12 cellular contexts compared by ENCODE assay signal in the genomic region with DNA sequence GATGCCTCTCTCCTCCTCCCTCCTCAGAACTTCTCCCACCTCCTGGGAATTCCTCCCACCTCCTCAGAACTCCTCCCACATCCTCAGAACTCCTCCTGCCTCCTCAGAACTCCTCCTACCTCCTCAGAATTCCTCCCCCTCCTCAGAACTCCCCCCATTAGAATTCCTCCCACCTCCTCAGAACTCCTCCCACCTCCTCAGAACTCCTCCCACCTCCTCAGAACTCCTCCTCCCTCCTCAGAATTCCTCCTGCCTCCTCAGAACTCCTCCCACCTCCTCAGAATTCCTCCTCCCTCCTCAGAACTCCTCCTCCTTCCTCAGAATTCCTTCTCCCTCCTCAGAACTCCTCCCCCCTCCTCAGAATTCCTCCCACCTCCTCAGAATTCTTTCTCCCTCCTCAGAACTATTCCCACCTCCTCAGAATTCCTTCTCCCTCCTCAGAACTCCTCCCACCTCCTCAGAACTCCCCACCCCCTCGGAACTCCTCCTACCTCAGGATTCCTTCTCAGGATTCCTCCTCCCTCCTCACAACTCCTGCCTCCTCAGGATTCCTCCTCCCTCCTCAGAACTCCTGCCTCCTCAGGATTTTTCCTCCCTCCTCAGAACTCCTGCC. TPM values are rescaled to one million over a fixed set of nuclear protein-coding genes. Genes with fewer than 3 reads are reported as not detected.
DNase-seq lines count a peak whose midpoint lies in the region; ATAC-seq and TF ChIP-seq lines count a peak whose summit lies in the region.
"Had no signal": no experiment of that assay in that cellular context is flagged by ENCODE, and none has a peak within 500 bp of the region (broad histone marks: within the 10 kb centered on the region; RNA-seq: fewer than 3 reads in every experiment).

No MANE protein-coding gene starts in this region.

- DNase-seq in ACHN (peak; percentile 79), HFFc6 (no peak), WTC11 (ENCODE audit: low spot score) (peak; percentile 63), iPS-NIHi11 (ENCODE audit: low spot score) (peak; percentile 52), NCI-H446 treated with DMSO at 0.1 percent for 48 hours (lab: John Stamatoyannopoulos, UW) (no peak), NCI-H2196 treated with DMSO at 0.1 percent for 48 hours (lab: John Stamatoyannopoulos, UW; ENCODE audit: unreplicated experiment) (no peak), Peyer's patch (no peak), gastrocnemius medialis (no peak)
- DNase-seq: activated T-cell treated with anti-CD3 and anti-CD28 coated beads for 4 hours, NCI-H1436 treated with DMSO at 0.1 percent for 48 hours, uterus had no signal

- H3K4me3 Mint-ChIP-seq in HFFc6 (no peak overlapping the region; the same call in 1 of the 2 replicates), WTC11 (no peak overlapping the region)

- H3K36me3 ChIP-seq in Peyer's patch = peaks cover 0 to 29% (median 0%) of the 10 kb centered on the region in 3 donors
- H3K36me3 ChIP-seq in gastrocnemius medialis = peaks cover 0 to 7% of the 10 kb centered on the region in 2 donors
- H3K36me3 ChIP-seq: uterus had no signal

- H3K27ac Mint-ChIP-seq in HFFc6 (peak overlapping the region; percentile 92), WTC11 (peak overlapping the region; percentile 57; the same call in 1 of the 2 replicates)

- H3K9me3 ChIP-seq in Peyer's patch (no peaks in the 10 kb centered on the region), gastrocnemius medialis (no peaks in the 10 kb centered on the region)
- H3K9me3 ChIP-seq: right atrium auricular region, uterus had no signal

- in situ Hi-C loops in ACHN (cut with HindIII; ENCODE audit: low pct_ligation_motif_present, low pct_unique_long_range_greater_than_20kb, low sequenced_read_pairs) (no loop called here), gastrocnemius medialis (cut with MboI; ENCODE audit: low sequenced_read_pairs in 4 of 4) (no loop called here)

- CTCF ChIA-PET in WTC11 (lab: Charles Lee) = interaction anchor here (1.4 kb wide), 1 partner anchor 20 kb away, joined by 5 read pairs; no protein-coding TSS in a partner anchor

- peaks cover 6% of the 10 kb centered on the region for H3K9me3 Mint-ChIP-seq in HFFc6
- H3K9me3 Mint-ChIP-seq in WTC11 = 0 out of 2 replicates have a peak, but pooled peaks cover 3% of the 10 kb centered on the region

- H3K27ac ChIP-seq in Peyer's patch = peak overlapping the region in 2 of 4 donors; percentile 70 to 85
- H3K27ac ChIP-seq in gastrocnemius medialis = no peak overlapping the region
- H3K27ac ChIP-seq: right atrium auricular region, uterus had no signal

- H3K27me3 Mint-ChIP-seq in HFFc6 (ENCODE audit: insufficient read depth) (no peaks in the 10 kb centered on the region), WTC11 (ENCODE audit: low read depth) (no peaks in the 10 kb centered on the region; the same call in 1 of the 2 replicates)

- TF ChIP-seq POLR2A in Peyer's patch (IDR thresholded peaks at IDR 0.05) (no peak), gastrocnemius medialis (IDR thresholded peaks at IDR 0.05) (no peak)

- peak; percentile 58 for ATAC-seq in WTC11
- no peak for ATAC-seq in gastrocnemius medialis

- POLR2A ChIA-PET in WTC11 (lab: Charles Lee) = interaction anchor here (1.0 kb wide), 1 partner anchor 16 kb away, joined by 3 read pairs; no protein-coding TSS in a partner anchor

- peaks cover 37% of the 10 kb centered on the region for H3K36me3 Mint-ChIP-seq in HFFc6 (ENCODE audit: low read depth)
- H3K36me3 Mint-ChIP-seq in WTC11 = peaks cover 7% of the 10 kb centered on the region

- no peaks in the 10 kb centered on the region for H3K27me3 ChIP-seq in Peyer's patch
- no peaks in the 10 kb centered on the region for H3K27me3 ChIP-seq in gastrocnemius medialis
- H3K27me3 ChIP-seq: right atrium auricular region, uterus had no signal

- H3K4me1 Mint-ChIP-seq in HFFc6 (ENCODE audit: low read depth) (peaks cover 37% of the 10 kb centered on the region), WTC11 (peaks cover 19% of the 10 kb centered on the region)

- H3K4me3 ChIP-seq in Peyer's patch (no peak overlapping the region), gastrocnemius medialis (no peak overlapping the region)
- H3K4me3 ChIP-seq: right atrium auricular region, uterus had no signal

- intact Hi-C loops in gastrocnemius medialis (cut with DNase I; ENCODE audit: low total_unique reads) = no loop called here

- no peaks in the 10 kb centered on the region for H3K4me1 ChIP-seq in Peyer's patch
- no peaks in the 10 kb centered on the region for H3K4me1 ChIP-seq in gastrocnemius medialis
- H3K4me1 ChIP-seq: uterus had no signal

- TF ChIP-seq CTCF in HFFc6 (IDR thresholded peaks at IDR 0.05) (no peak), WTC11 (IDR thresholded peaks at IDR 0.05) (no peak), Peyer's patch (IDR thresholded peaks at IDR 0.05) (no peak), gastrocnemius medialis (IDR thresholded peaks at IDR 0.05 in 4 of 5, conservative IDR thresholded peaks at IDR 0.05 in 1 of 5) (no peak)

TF ChIP-seq in WTC11, 78 proteins besides CTCF, POLR2A, EP300 and RAD21:
- no peak for TF ChIP-seq ZNF263 (CRISPR knock-in tag; IDR thresholded peaks at IDR 0.05; ENCODE audit: low read depth)
- TF ChIP-seq, protein P1, sequence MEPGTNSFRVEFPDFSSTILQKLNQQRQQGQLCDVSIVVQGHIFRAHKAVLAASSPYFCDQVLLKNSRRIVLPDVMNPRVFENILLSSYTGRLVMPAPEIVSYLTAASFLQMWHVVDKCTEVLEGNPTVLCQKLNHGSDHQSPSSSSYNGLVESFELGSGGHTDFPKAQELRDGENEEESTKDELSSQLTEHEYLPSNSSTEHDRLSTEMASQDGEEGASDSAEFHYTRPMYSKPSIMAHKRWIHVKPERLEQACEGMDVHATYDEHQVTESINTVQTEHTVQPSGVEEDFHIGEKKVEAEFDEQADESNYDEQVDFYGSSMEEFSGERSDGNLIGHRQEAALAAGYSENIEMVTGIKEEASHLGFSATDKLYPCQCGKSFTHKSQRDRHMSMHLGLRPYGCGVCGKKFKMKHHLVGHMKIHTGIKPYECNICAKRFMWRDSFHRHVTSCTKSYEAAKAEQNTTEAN (CRISPR knock-in tag; IDR thresholded peaks at IDR 0.05) = no peak
- TF ChIP-seq NFE2L1 (CRISPR knock-in tag; IDR thresholded peaks at IDR 0.05) = no peak
- TF ChIP-seq ZNF317 (CRISPR knock-in tag; IDR thresholded peaks at IDR 0.05; ENCODE audit: borderline replicate concordance, low read depth) = no peak
- TF ChIP-seq, protein P2, sequence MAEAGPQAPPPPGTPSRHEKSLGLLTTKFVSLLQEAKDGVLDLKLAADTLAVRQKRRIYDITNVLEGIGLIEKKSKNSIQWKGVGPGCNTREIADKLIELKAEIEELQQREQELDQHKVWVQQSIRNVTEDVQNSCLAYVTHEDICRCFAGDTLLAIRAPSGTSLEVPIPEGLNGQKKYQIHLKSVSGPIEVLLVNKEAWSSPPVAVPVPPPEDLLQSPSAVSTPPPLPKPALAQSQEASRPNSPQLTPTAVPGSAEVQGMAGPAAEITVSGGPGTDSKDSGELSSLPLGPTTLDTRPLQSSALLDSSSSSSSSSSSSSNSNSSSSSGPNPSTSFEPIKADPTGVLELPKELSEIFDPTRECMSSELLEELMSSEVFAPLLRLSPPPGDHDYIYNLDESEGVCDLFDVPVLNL (CRISPR knock-in tag; IDR thresholded peaks at IDR 0.05; ENCODE audit: borderline replicate concordance, low read depth) = no peak
- no peak for TF ChIP-seq IRF1 (CRISPR knock-in tag; IDR thresholded peaks at IDR 0.05)
- TF ChIP-seq ZNF416 (CRISPR knock-in tag; IDR thresholded peaks at IDR 0.05) = no peak
- TF ChIP-seq, protein P3, sequence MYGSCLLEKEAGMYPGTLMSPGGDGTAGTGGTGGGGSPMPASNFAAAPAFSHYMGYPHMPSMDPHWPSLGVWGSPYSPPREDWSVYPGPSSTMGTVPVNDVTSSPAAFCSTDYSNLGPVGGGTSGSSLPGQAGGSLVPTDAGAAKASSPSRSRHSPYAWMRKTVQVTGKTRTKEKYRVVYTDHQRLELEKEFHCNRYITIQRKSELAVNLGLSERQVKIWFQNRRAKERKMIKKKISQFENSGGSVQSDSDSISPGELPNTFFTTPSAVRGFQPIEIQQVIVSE (CRISPR knock-in tag; IDR thresholded peaks at IDR 0.05; ENCODE audit: borderline replicate concordance) = no peak

RNA-seq across cellular contexts. Expression of gene SLC46A2, which starts 23.9 kb away (rescaled TPM):
- not detected for total RNA-seq in HFFc6 (2021; fragmentation: NEBNext Ultra II Directional; extraction: Animal tissue kit (Norgen Biotek cat#: 25700))
- total RNA-seq in WTC11 (2021) (0.07 TPM in 1 of 3 replicates, not detected in the others), Peyer's patch (not detected), gastrocnemius medialis (under 1 TPM in 1 of 4 donors, not detected in 3; 0.13 TPM)
- total RNA-seq: uterus had no signal

Comparison
In these comparisons a context has a peak if more than half of its experiments do, and no peak if none do; other contexts are left out.
1. DNase-seq: peak in ACHN (single experiment), WTC11 (single experiment) and iPS-NIHi11 (single experiment); none in HFFc6 (single experiment), NCI-H446 treated with DMSO at 0.1 percent for 48 hours (single experiment), NCI-H2196 treated with DMSO at 0.1 percent for 48 hours (single experiment), Peyer's patch (0 of 3) and gastrocnemius medialis (0 of 2).